Comparison of ENCODE assay signal across 1 cellular context in genomic region chr9:111969061-111969460, GRCh38.
TF ChIP-seq lines count a peak whose summit lies in the region.

No MANE protein-coding gene starts in this region.

TF ChIP-seq in GM12878, 131 proteins besides CTCF, POLR2A, EP300 and RAD21 (continued from another document):
- TF ChIP-seq ATF2 (IDR thresholded peaks at IDR 0.05; ENCODE audit: low read length): peak; percentile 30; the same call in 1 of the 2 replicates
- TF ChIP-seq IKZF2 (IDR thresholded peaks at IDR 0.05): peak; percentile 65 to 69; a peak in 3 of 4 replicates
- TF ChIP-seq ZNF384 (IDR thresholded peaks at IDR 0.05; ENCODE audit: borderline replicate concordance, low read depth, low read length): peak; percentile 51; the same call in 1 of the 2 replicates
